ENCODE assay signal across 14 cellular contexts in the genomic region with DNA sequence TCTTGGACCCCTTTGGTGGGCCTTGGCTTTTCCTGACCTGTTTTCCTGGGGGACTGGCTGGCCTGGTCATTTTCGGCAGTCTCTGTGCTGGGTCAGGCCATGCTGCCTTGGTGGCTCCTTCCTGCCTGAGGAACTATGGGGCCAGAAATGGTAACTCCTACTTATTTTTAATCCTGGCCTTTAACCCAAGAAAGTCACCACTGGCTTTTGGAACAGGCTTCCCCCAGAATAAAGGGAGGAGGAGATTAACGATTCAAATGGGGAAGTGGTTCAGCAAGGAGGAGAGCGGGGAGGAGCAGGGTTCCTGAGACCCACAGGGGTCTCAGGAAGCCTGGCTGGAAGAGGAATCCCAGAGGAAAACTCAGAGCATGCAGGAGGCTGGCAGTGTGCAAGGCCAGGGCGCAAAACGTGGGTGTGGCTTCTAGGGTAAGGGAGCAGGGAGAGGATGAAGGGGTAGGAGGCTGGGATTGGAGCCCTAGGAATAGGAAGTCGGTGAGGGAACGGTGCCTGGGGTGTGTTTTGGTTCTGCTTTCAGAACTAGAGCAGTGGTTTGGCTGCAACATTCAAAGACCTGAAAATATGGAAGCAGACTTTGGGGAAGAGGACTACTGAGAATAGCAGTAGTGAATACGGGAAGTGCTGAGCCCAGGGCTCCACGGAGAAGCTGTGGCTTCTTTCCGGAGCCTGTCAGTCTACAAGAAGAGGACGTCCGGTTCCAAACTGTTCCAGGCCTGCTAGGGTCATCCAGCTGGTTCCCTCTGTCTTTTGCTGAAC.
DNase-seq lines count a peak whose midpoint lies in the region; ATAC-seq and TF ChIP-seq lines count a peak whose summit lies in the region.
"Had no signal": no experiment of that assay in that cellular context is flagged by ENCODE, and none has a peak within 500 bp of the region (broad histone marks: within the 10 kb centered on the region; RNA-seq: fewer than 3 reads in every experiment).

No MANE protein-coding gene starts in this region.

- peaks cover 4% of the 10 kb centered on the region for H3K9me3 Mint-ChIP-seq in activated CD4-positive, alpha-beta T cell treated with anti-CD3 and anti-CD28 coated beads, Interleukin-2, amount 10 ng/mL, durations not matched to agents 24 days and 14 days

- no peak for TF ChIP-seq CTCF in heart right ventricle (IDR thresholded peaks at IDR 0.05)
- TF ChIP-seq CTCF in GM13977 (IDR thresholded peaks at IDR 0.05; ENCODE audit: extremely low read depth, insufficient read depth, missing control alignments), result no peak

- intact Hi-C loops in heart right ventricle (cut with DNase I), result no loop called here
- intact Hi-C loops in activated CD4-positive, alpha-beta T cell treated with anti-CD3 and anti-CD28 coated beads, Interleukin-2, amount 10 ng/mL, durations not matched to agents 24 days and 14 days (cut with micrococcal nuclease), result no loop called here

- no peak overlapping the region for H3K4me3 Mint-ChIP-seq in activated CD4-positive, alpha-beta T cell treated with anti-CD3 and anti-CD28 coated beads, Interleukin-2, amount 10 ng/mL, durations not matched to agents 24 days and 14 days
- H3K4me3 Mint-ChIP-seq: mesothelial cell of epicardium had no signal

- H3K27ac ChIP-seq in heart right ventricle, result peak overlapping the region in 7 of 10 donors; percentile 14 to 83 (median 55)

- in situ Hi-C loops in GM13977 (cut with MboI; ENCODE audit: low pct_unique_long_range_greater_than_20kb, low sequenced_read_pairs, unreplicated experiment), result no loop called here

- peaks cover 0 to 27% (median 6%) of the 10 kb centered on the region in 9 donors for H3K4me1 ChIP-seq in heart right ventricle
- H3K4me1 ChIP-seq: ascending aorta had no signal

- H3K36me3 ChIP-seq in heart right ventricle, result no peaks in the 10 kb centered on the region
- H3K36me3 ChIP-seq: ascending aorta had no signal

- H3K27me3 ChIP-seq in heart right ventricle, result no peaks in the 10 kb centered on the region
- H3K27me3 ChIP-seq: ascending aorta had no signal

- H3K4me3 ChIP-seq in heart right ventricle, result no peak overlapping the region
- H3K4me3 ChIP-seq: ascending aorta had no signal

- DNase-seq in CD1c-positive myeloid dendritic cell (ENCODE audit: extremely low spot score) (peak; percentile 95), SKM-1 treated with dmso at 0.1 percent for 144 hours (lab: John Stamatoyannopoulos, UW; ENCODE audit: unreplicated experiment) (peak; percentile 84), heart right ventricle (peak; percentile 30 to 49), pons (ENCODE audit: low spot score) (peak; percentile 77), GM13977 (ENCODE audit: low spot score) (no peak)
- DNase-seq in activated CD4-positive, alpha-beta T cell treated with anti-CD3 and anti-CD28 coated beads, Interleukin-2, amount 10 ng/mL, durations not matched to agents 24 days and 14 days, result no peak
- DNase-seq: activated CD4-positive, alpha-beta T cell treated with anti-CD3 and anti-CD28 coated beads for 1 hour; NCI-H1417 treated with DMSO at 0.1 percent for 48 hours; NCI-H526; SHP77 treated with DMSO at 0.1 percent for 48 hours had no signal

- H3K27me3 Mint-ChIP-seq in activated CD4-positive, alpha-beta T cell treated with anti-CD3 and anti-CD28 coated beads, Interleukin-2, amount 10 ng/mL, durations not matched to agents 24 days and 14 days, result no peaks in the 10 kb centered on the region

- H3K4me1 Mint-ChIP-seq in activated CD4-positive, alpha-beta T cell treated with anti-CD3 and anti-CD28 coated beads, Interleukin-2, amount 10 ng/mL, durations not matched to agents 24 days and 14 days, result no peaks in the 10 kb centered on the region

- 47 to 49% methylated on average over 12 of the region's 12 CpGs for WGBS in heart right ventricle, 2 donors

- ATAC-seq in heart right ventricle (peak; percentile 64 to 93 (median 92)), GM18909 (IDR thresholded peaks at IDR 0.05; ENCODE audit: poor library complexity, unreplicated experiment) (no peak), HG03520 (IDR thresholded peaks at IDR 0.05; ENCODE audit: unreplicated experiment) (no peak)

- H3K27ac Mint-ChIP-seq in activated CD4-positive, alpha-beta T cell treated with anti-CD3 and anti-CD28 coated beads, Interleukin-2, amount 10 ng/mL, durations not matched to agents 24 days and 14 days, result no peak overlapping the region
- H3K27ac Mint-ChIP-seq: mesothelial cell of epicardium had no signal

- no peaks in the 10 kb centered on the region for H3K36me3 Mint-ChIP-seq in activated CD4-positive, alpha-beta T cell treated with anti-CD3 and anti-CD28 coated beads, Interleukin-2, amount 10 ng/mL, durations not matched to agents 24 days and 14 days (ENCODE audit: low read depth)

- peaks cover 0 to 8% (median 0%) of the 10 kb centered on the region in 11 donors for H3K9me3 ChIP-seq in heart right ventricle
- H3K9me3 ChIP-seq: ascending aorta had no signal

Comparison
In these comparisons a context has a peak if more than half of its experiments do, and no peak if none do; other contexts are left out.
1. DNase-seq: peak in CD1c-positive myeloid dendritic cell (single experiment), SKM-1 treated with dmso at 0.1 percent for 144 hours (single experiment), heart right ventricle (2 of 2) and pons (single experiment); none in GM13977 (single experiment) and activated CD4-positive, alpha-beta T cell treated with anti-CD3 and anti-CD28 coated beads, Interleukin-2, amount 10 ng/mL, durations not matched to agents 24 days and 14 days (single experiment).
2. ATAC-seq: peak in heart right ventricle (8 of 8); none in GM18909 (single experiment) and HG03520 (single experiment).